Comparison of ENCODE assay signal across 27 cellular contexts in genomic region chr1:230000439-230001184, GRCh38.
A peak's percentile ranks its signal among the peaks of the same experiment; 100 is the strongest.
DNase-seq lines count a peak whose midpoint lies in the region; ATAC-seq and TF ChIP-seq lines count a peak whose summit lies in the region.
"Had no signal": no experiment of that assay in that cellular context is flagged by ENCODE, and none has a peak within 500 bp of the region (broad histone marks: within the 10 kb centered on the region; RNA-seq: fewer than 3 reads in every experiment).

No MANE protein-coding gene starts in this region.

- no peaks in the 10 kb centered on the region for H3K9me2 ChIP-seq in PC-3 (replicated peaks; ENCODE audit: low read length)

- H3K4me3 Mint-ChIP-seq in endodermal cell (no peak overlapping the region), nephron (peak overlapping the region in 1 of 3 experiments; percentile 19)
- H3K4me3 Mint-ChIP-seq: CD4-positive, alpha-beta memory T cell; IgD-negative memory B cell had no signal

- H3K27ac Mint-ChIP-seq in endodermal cell (no peak overlapping the region), nephron (peak overlapping the region; percentile 42 to 89 (median 44))
- H3K27ac Mint-ChIP-seq: CD4-positive, alpha-beta memory T cell; IgD-negative memory B cell had no signal

- H3K27me3 ChIP-seq in PC-3 (ENCODE audit: low read length) (peaks cover 9% of the 10 kb centered on the region; the same call in 1 of the 2 replicates), endodermal cell (ENCODE audit: control insufficient read depth, insufficient read depth, low read length, poor library complexity, severe bottlenecking) (no peaks in the 10 kb centered on the region), transverse colon (no peaks in the 10 kb centered on the region), foreskin keratinocyte (peaks cover 17% of the 10 kb centered on the region)
- H3K27me3 ChIP-seq: BLaER1 treated with 17β-estradiol and CSF1 and Interleukin-3, amounts not matched to agents 10 nM and 100 nM had no signal

- TF ChIP-seq CTCF in PC-3 (conservative IDR thresholded peaks at IDR 0.05; ENCODE audit: low read depth, low read length) (no peak), endodermal cell (conservative IDR thresholded peaks at IDR 0.05) (no peak), nephron (IDR thresholded peaks at IDR 0.05; ENCODE audit: unreplicated experiment in 3 of 3) (no peak), transverse colon (IDR thresholded peaks at IDR 0.05) (no peak), foreskin keratinocyte (conservative IDR thresholded peaks at IDR 0.05) (no peak)

- no peaks in the 10 kb centered on the region for H4K20me1 ChIP-seq in PC-3 (ENCODE audit: low read length)
- H4K20me1 ChIP-seq: BLaER1 treated with 17β-estradiol and CSF1 and Interleukin-3, amounts not matched to agents 10 nM and 100 nM had no signal

- no peak for TF ChIP-seq POLR2A in transverse colon (IDR thresholded peaks at IDR 0.05)

- no peak for TF ChIP-seq EP300 in transverse colon (IDR thresholded peaks at IDR 0.05; ENCODE audit: low read depth)

- no peak overlapping the region for H2AFZ ChIP-seq in PC-3 (ENCODE audit: low read length)

- no peak for DNase-seq in PC-3
- DNase-seq in endodermal cell: peak; percentile 21
- DNase-seq in transverse colon: no peak
- DNase-seq in foreskin keratinocyte: no peak
- no peak for DNase-seq in NCI-H146 (lab: John Stamatoyannopoulos, UW)
- DNase-seq in DMS53 (lab: John Stamatoyannopoulos, UW): no peak
- DNase-seq: AML-193; CD4-positive, alpha-beta memory T cell; COR-L47; DMS79; EL; GDM1; HCEC 1CT; NCI-H1048; NCI-H1417; NCI-H1694 treated with DMSO at 0.1 percent for 48 hours; NCI-H2081; NCI-H2171 treated with DMSO at 0.1 percent for 48 hours; NCI-H345; NCI-H510A treated with DMSO at 0.1 percent for 48 hours; RPMI8226; SHP77 had no signal

- in situ Hi-C loops in transverse colon (cut with MboI; ENCODE audit: low pct_ligation_motif_present in 1 of 4, low pct_unique_long_range_greater_than_20kb in 1 of 4, low sequenced_read_pairs in 3 of 4): no loop called here

- intact Hi-C loops in PC-3 (cut with micrococcal nuclease) (no loop called here), transverse colon (cut with DNase I; ENCODE audit: low total_unique reads) (no loop called here)

- WGBS in endodermal cell (ENCODE audit: insufficient coverage in 1 of 2, insufficient read length in 1 of 2), 2 experiments: 92 to 96% methylated on average over 4 to 8 of the region's 8 CpGs
- WGBS in transverse colon (ENCODE audit: low coverage in 1 of 2), 2 donors: 54 to 59% methylated on average over 4 to 8 of the region's 8 CpGs

- H3K9ac ChIP-seq in PC-3 (ENCODE audit: low read length) (no peak overlapping the region), endodermal cell (ENCODE audit: extremely low read depth, low read length, poor library complexity, severe bottlenecking) (no peak overlapping the region)
- H3K9ac ChIP-seq: BLaER1 treated with 17β-estradiol and CSF1 and Interleukin-3, amounts not matched to agents 10 nM and 100 nM had no signal

- no peaks in the 10 kb centered on the region for H3K79me2 ChIP-seq in PC-3 (ENCODE audit: low read length)

- no peaks in the 10 kb centered on the region for H3K27me3 Mint-ChIP-seq in endodermal cell (ENCODE audit: insufficient read depth)
- H3K27me3 Mint-ChIP-seq in nephron (ENCODE audit: low read depth): peaks cover 9% of the 10 kb centered on the region

- peaks cover 14% of the 10 kb centered on the region for H3K4me1 Mint-ChIP-seq in endodermal cell
- peaks cover 65% of the 10 kb centered on the region for H3K4me1 Mint-ChIP-seq in nephron
- H3K4me1 Mint-ChIP-seq: CD4-positive, alpha-beta memory T cell had no signal

- POLR2A ChIA-PET in PC-3 (lab: Charles Lee; ENCODE audit: unreplicated experiment): no interaction called here

- BruUV-seq in PC-3 (replicated peaks; lab: Mats Ljungman, UMichigan): TSS peak; percentile 21

- H3K27ac ChIP-seq in PC-3 (ENCODE audit: low read length) (no peak overlapping the region), endodermal cell (ENCODE audit: low read depth, low read length) (no peak overlapping the region), transverse colon (peak overlapping the region in 3 of 4 donors; percentile 13 to 50 (median 20)), foreskin keratinocyte (no peak overlapping the region)
- H3K27ac ChIP-seq: A549; BLaER1 treated with 17β-estradiol and CSF1 and Interleukin-3, amounts not matched to agents 10 nM and 100 nM had no signal

- no peak overlapping the region for H3K4me2 ChIP-seq in PC-3 (ENCODE audit: low read length)
- H3K4me2 ChIP-seq: A549 had no signal

- H3K36me3 Mint-ChIP-seq in endodermal cell (ENCODE audit: low read depth) (no peaks in the 10 kb centered on the region), nephron (ENCODE audit: low read depth) (no peaks in the 10 kb centered on the region)
- H3K36me3 Mint-ChIP-seq: CD4-positive, alpha-beta memory T cell had no signal

- no peak overlapping the region for H3K4me3 ChIP-seq in PC-3 (ENCODE audit: low read length)
- H3K4me3 ChIP-seq in endodermal cell (ENCODE audit: low read length): no peak overlapping the region
- H3K4me3 ChIP-seq in transverse colon: no peak overlapping the region
- H3K4me3 ChIP-seq: A549; BLaER1 treated with 17β-estradiol and CSF1 and Interleukin-3, amounts not matched to agents 10 nM and 100 nM; GM12878 had no signal

- H3K9me3 ChIP-seq in PC-3 (ENCODE audit: low read length) (no peaks in the 10 kb centered on the region), endodermal cell (ENCODE audit: control insufficient read depth, low read length) (no peaks in the 10 kb centered on the region), transverse colon (no peaks in the 10 kb centered on the region)
- H3K9me3 ChIP-seq: A549; BLaER1 treated with 17β-estradiol and CSF1 and Interleukin-3, amounts not matched to agents 10 nM and 100 nM had no signal

- ATAC-seq in PC-3: no peak
- no peak for ATAC-seq in foreskin keratinocyte
- ATAC-seq: A549, GM12878 had no signal

- no peaks in the 10 kb centered on the region for H3K4me1 ChIP-seq in PC-3 (ENCODE audit: insufficient read depth, low read length)
- peaks cover 10% of the 10 kb centered on the region for H3K4me1 ChIP-seq in endodermal cell (ENCODE audit: control insufficient read depth, insufficient read depth, low read length)
- peaks cover 2 to 29% (median 16%) of the 10 kb centered on the region in 4 donors for H3K4me1 ChIP-seq in transverse colon
- H3K4me1 ChIP-seq in foreskin keratinocyte: no peaks in the 10 kb centered on the region

- H3K9me3 Mint-ChIP-seq in endodermal cell: no peaks in the 10 kb centered on the region
- no peaks in the 10 kb centered on the region for H3K9me3 Mint-ChIP-seq in nephron
- H3K9me3 Mint-ChIP-seq: CD4-positive, alpha-beta memory T cell had no signal

- CTCF ChIA-PET in PC-3 (lab: Charles Lee): no interaction called here

- no peaks in the 10 kb centered on the region for H3F3A ChIP-seq in PC-3 (ENCODE audit: low read length, unreplicated experiment)

- no peaks in the 10 kb centered on the region for H3K36me3 ChIP-seq in PC-3 (ENCODE audit: low read depth, low read length)
- no peaks in the 10 kb centered on the region for H3K36me3 ChIP-seq in endodermal cell (ENCODE audit: control insufficient read depth, insufficient read depth, low read length)
- no peaks in the 10 kb centered on the region for H3K36me3 ChIP-seq in transverse colon
- H3K36me3 ChIP-seq: BLaER1 treated with 17β-estradiol and CSF1 and Interleukin-3, amounts not matched to agents 10 nM and 100 nM had no signal

Comparison
In these comparisons a context has a peak if more than half of its experiments do, and no peak if none do; other contexts are left out.
1. H3K27ac ChIP-seq: peak in transverse colon (3 of 4); none in PC-3 (single experiment), endodermal cell (single experiment) and foreskin keratinocyte (single experiment).